1 cellular context compared by ENCODE assay signal in genomic region chr11:111917312-111917711, GRCh38.
A peak's percentile ranks its signal among the peaks of the same experiment; 100 is the strongest.
TF ChIP-seq lines count a peak whose summit lies in the region.

No MANE protein-coding gene starts in this region.

TF ChIP-seq in HepG2, 621 proteins besides CTCF, POLR2A, EP300 and RAD21:
- TF ChIP-seq ZNF121 (CRISPR knock-in tag; IDR thresholded peaks at IDR 0.05) (peak; percentile 83), ZNF616 (CRISPR knock-in tag; IDR thresholded peaks at IDR 0.05; ENCODE audit: low read depth) (no peak)
